In the genomic region with DNA sequence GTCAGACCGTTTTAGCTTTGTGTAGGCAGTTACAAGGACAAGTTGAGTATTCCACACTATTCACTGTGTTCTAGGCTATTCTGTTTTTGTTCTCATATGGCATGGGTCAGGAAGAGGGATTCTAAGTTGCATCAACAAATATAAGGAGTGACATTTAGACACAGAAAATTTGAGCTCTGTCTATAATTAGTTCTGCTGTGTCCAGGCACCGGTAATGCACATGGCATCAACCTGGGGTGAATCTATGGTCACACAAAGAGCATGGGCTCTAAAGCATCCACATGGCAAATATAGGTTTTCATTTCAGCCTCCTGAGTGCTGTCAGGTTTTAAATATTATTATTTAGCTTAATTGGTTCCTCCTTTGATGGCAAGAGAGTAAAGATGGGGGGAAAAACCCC, we compare ENCODE assay signal across 17 cellular contexts.
A peak's percentile ranks its signal among the peaks of the same experiment; 100 is the strongest.
DNase-seq lines count a peak whose midpoint lies in the region; ATAC-seq, FAIRE-seq and TF ChIP-seq lines count a peak whose summit lies in the region.
"Had no signal": no experiment of that assay in that cellular context is flagged by ENCODE, and none has a peak within 500 bp of the region (broad histone marks: within the 10 kb centered on the region; RNA-seq: fewer than 3 reads in every experiment).

No MANE protein-coding gene starts in this region.

- peak; percentile 70 for ATAC-seq in SK-N-SH treated with all-trans-retinoic acid at 6 μM for 48 hours
- ATAC-seq: CD8-positive, alpha-beta T cell; GM23338 had no signal

- CTCF ChIA-PET in SK-N-SH (lab: Yijun Ruan, JAX), result interaction anchor here (1.5 kb wide), 1 partner anchor 107 kb away, joined by 5 read pairs; no protein-coding TSS in a partner anchor

- no peak overlapping the region for H2AFZ ChIP-seq in SK-N-SH (ENCODE audit: low read depth)
- H2AFZ ChIP-seq: GM23338 had no signal

- H3K27me3 ChIP-seq in SK-N-SH (ENCODE audit: insufficient read depth), result no peaks in the 10 kb centered on the region
- H3K27me3 ChIP-seq: BLaER1 treated with 17β-estradiol and CSF1 and Interleukin-3, amounts not matched to agents 10 nM and 100 nM had no signal

- no peaks in the 10 kb centered on the region for H3K36me3 ChIP-seq in SK-N-SH (replicated peaks in 1 of 2; ENCODE audit: control insufficient read depth in 1 of 2, insufficient read depth in 2 of 2, low read length in 1 of 2)
- H3K36me3 ChIP-seq: BLaER1 treated with 17β-estradiol and CSF1 and Interleukin-3, amounts not matched to agents 10 nM and 100 nM had no signal

- no peaks in the 10 kb centered on the region for H4K20me1 ChIP-seq in SK-N-SH (ENCODE audit: insufficient read depth)
- H4K20me1 ChIP-seq: BLaER1 treated with 17β-estradiol and CSF1 and Interleukin-3, amounts not matched to agents 10 nM and 100 nM had no signal

- FAIRE-seq in HTR-8/SVneo (lab: Jason Lieb, UNC), result peak; percentile 54
- FAIRE-seq: H54 had no signal

- no peak for TF ChIP-seq EP300 in SK-N-SH (IDR thresholded peaks at IDR 0.05; ENCODE audit: borderline replicate concordance in 1 of 2, low read depth in 1 of 2, low read length in 1 of 2)

- no peaks in the 10 kb centered on the region for H3F3A ChIP-seq in SK-N-SH (replicated peaks; ENCODE audit: insufficient read depth)

- peak overlapping the region in 3 of 5 experiments; percentile 29 to 97 (median 39) for H3K27ac Mint-ChIP-seq in brain
- H3K27ac Mint-ChIP-seq in activated T-cell treated with anti-CD3 and anti-CD28 coated beads, Interleukin-2, amount 50 U/mL, for 24 hours, result no peak overlapping the region
- H3K27ac Mint-ChIP-seq: B cell; CD8-positive, alpha-beta T cell; GM23338 had no signal

- H3K79me2 ChIP-seq in SK-N-SH (ENCODE audit: insufficient read depth), result no peaks in the 10 kb centered on the region

- peaks cover 29% of the 10 kb centered on the region for H3K4me1 Mint-ChIP-seq in brain
- H3K4me1 Mint-ChIP-seq in activated T-cell treated with anti-CD3 and anti-CD28 coated beads, Interleukin-2, amount 50 U/mL, for 24 hours (ENCODE audit: low read depth), result no peaks in the 10 kb centered on the region
- H3K4me1 Mint-ChIP-seq: B cell, GM23338 had no signal

- H3K9me3 Mint-ChIP-seq in brain, result peaks cover 3 to 14% (median 5%) of the 10 kb centered on the region in 5 experiments
- peaks cover 5% of the 10 kb centered on the region for H3K9me3 Mint-ChIP-seq in activated T-cell treated with anti-CD3 and anti-CD28 coated beads, Interleukin-2, amount 50 U/mL, for 24 hours

- peaks cover 16% of the 10 kb centered on the region for H3K36me3 Mint-ChIP-seq in brain
- H3K36me3 Mint-ChIP-seq in activated T-cell treated with anti-CD3 and anti-CD28 coated beads, Interleukin-2, amount 50 U/mL, for 24 hours (ENCODE audit: low read depth), result no peaks in the 10 kb centered on the region
- H3K36me3 Mint-ChIP-seq: CD8-positive, alpha-beta T cell had no signal

- H3K9ac ChIP-seq in SK-N-SH, result no peak overlapping the region
- H3K9ac ChIP-seq: BLaER1 treated with 17β-estradiol and CSF1 and Interleukin-3, amounts not matched to agents 10 nM and 100 nM had no signal

- no peaks in the 10 kb centered on the region for H3K9me2 ChIP-seq in SK-N-SH

- H3K9me3 ChIP-seq in SK-N-SH, result no peaks in the 10 kb centered on the region

- H3K4me3 ChIP-seq in SK-N-SH (ENCODE audit: low read depth in 2 of 2, low read length in 1 of 2), result no peak overlapping the region
- H3K4me3 ChIP-seq: BLaER1 treated with 17β-estradiol and CSF1 and Interleukin-3, amounts not matched to agents 10 nM and 100 nM; GM23338 had no signal

- peaks cover 0 to 18% of the 10 kb centered on the region in 2 experiments; a peak in 2 of 4 replicates for H3K4me1 ChIP-seq in SK-N-SH (ENCODE audit: control insufficient read depth in 1 of 2, insufficient read depth in 2 of 2, low read depth in 1 of 2, low read length in 1 of 2)
- H3K4me1 ChIP-seq: BLaER1 treated with 17β-estradiol and CSF1 and Interleukin-3, amounts not matched to agents 10 nM and 100 nM had no signal

- H3K27ac ChIP-seq in SK-N-SH (ENCODE audit: low read depth in 2 of 2, low read length in 1 of 2), result peak overlapping the region in 1 of 2 experiments; percentile 58; a peak in 2 of 4 replicates
- H3K27ac ChIP-seq: BLaER1 treated with 17β-estradiol and CSF1 and Interleukin-3, amounts not matched to agents 10 nM and 100 nM had no signal

- POLR2A ChIA-PET in SK-N-SH (lab: Yijun Ruan, JAX), result interaction anchor here (0.9 kb wide), 1 partner anchor 104 kb away, joined by 4 read pairs; no protein-coding TSS in a partner anchor

- H3K27me3 Mint-ChIP-seq in brain, result peaks cover 4% of the 10 kb centered on the region
- no peaks in the 10 kb centered on the region for H3K27me3 Mint-ChIP-seq in activated T-cell treated with anti-CD3 and anti-CD28 coated beads, Interleukin-2, amount 50 U/mL, for 24 hours
- H3K27me3 Mint-ChIP-seq: B cell had no signal

- no peak for DNase-seq in SK-N-SH
- no peak for DNase-seq in HTR-8/SVneo (ENCODE audit: insufficient read length, low spot score)
- DNase-seq in retina, result peak; percentile 64
- DNase-seq in GM13976 (ENCODE audit: low spot score), result no peak
- no peak for DNase-seq in activated T-cell treated with anti-CD3 and anti-CD28 coated beads, Interleukin-2, amount 50 U/mL, for 24 hours
- DNase-seq: Calu3; CD8-positive, alpha-beta T cell; DMS79 treated with DMSO at 0.1 percent for 48 hours; GF-D8; HCEC 1CT; IMR-90 had no signal

- TF ChIP-seq CTCF in SK-N-SH (IDR thresholded peaks at IDR 0.05) (no peak), brain (conservative IDR thresholded peaks at IDR 0.05) (no peak), GM13976 (IDR thresholded peaks at IDR 0.05; ENCODE audit: borderline replicate concordance, control extremely low read depth, extremely low read depth, insufficient read depth, missing control alignments) (no peak)

- H3K4me2 ChIP-seq in SK-N-SH, result no peak overlapping the region
- H3K4me2 ChIP-seq: BLaER1 treated with 17β-estradiol and CSF1 and Interleukin-3, amounts not matched to agents 10 nM and 100 nM; GM23338 had no signal

- no peak for TF ChIP-seq RAD21 in SK-N-SH (IDR thresholded peaks at IDR 0.05; ENCODE audit: low read length)

- WGBS in SK-N-SH (ENCODE audit: low lambda C conversion rate), result 59% methylated on average over 2 of the region's 2 CpGs

- in situ Hi-C loops in GM13976 (cut with MboI; ENCODE audit: low sequenced_read_pairs, unreplicated experiment), result no loop called here

- H3K4me3 Mint-ChIP-seq in brain, result no peak overlapping the region
- no peak overlapping the region for H3K4me3 Mint-ChIP-seq in activated T-cell treated with anti-CD3 and anti-CD28 coated beads, Interleukin-2, amount 50 U/mL, for 24 hours
- H3K4me3 Mint-ChIP-seq: B cell; CD8-positive, alpha-beta T cell; GM23338 had no signal

TF ChIP-seq in SK-N-SH treated with all-trans-retinoic acid at 6 μM for 48 hours, 23 proteins besides CTCF, POLR2A, EP300 and RAD21 (continues in another document):
- TF ChIP-seq, protein P1, sequence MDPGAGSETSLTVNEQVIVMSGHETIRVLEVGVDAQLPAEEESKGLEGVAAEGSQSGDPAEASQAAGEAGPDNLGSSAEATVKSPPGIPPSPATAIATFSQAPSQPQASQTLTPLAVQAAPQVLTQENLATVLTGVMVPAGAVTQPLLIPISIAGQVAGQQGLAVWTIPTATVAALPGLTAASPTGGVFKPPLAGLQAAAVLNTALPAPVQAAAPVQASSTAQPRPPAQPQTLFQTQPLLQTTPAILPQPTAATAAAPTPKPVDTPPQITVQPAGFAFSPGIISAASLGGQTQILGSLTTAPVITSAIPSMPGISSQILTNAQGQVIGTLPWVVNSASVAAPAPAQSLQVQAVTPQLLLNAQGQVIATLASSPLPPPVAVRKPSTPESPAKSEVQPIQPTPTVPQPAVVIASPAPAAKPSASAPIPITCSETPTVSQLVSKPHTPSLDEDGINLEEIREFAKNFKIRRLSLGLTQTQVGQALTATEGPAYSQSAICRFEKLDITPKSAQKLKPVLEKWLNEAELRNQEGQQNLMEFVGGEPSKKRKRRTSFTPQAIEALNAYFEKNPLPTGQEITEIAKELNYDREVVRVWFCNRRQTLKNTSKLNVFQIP (CRISPR knock-in tag; IDR thresholded peaks at IDR 0.05; ENCODE audit: borderline replicate concordance, low read depth), result no peak
- no peak for TF ChIP-seq ZNF565 (CRISPR knock-in tag; conservative IDR thresholded peaks at IDR 0.05; ENCODE audit: low read depth)
- TF ChIP-seq RARB (CRISPR knock-in tag; IDR thresholded peaks at IDR 0.05), result no peak
- TF ChIP-seq GLIS3 (CRISPR knock-in tag; IDR thresholded peaks at IDR 0.05), result no peak
- no peak for TF ChIP-seq TCF4 (CRISPR knock-in tag; IDR thresholded peaks at IDR 0.05; ENCODE audit: borderline replicate concordance)
- TF ChIP-seq OSR1 (CRISPR knock-in tag; IDR thresholded peaks at IDR 0.05), result no peak
- TF ChIP-seq ARNTL (CRISPR knock-in tag; IDR thresholded peaks at IDR 0.05; ENCODE audit: borderline replicate concordance, low read depth), result no peak

TF ChIP-seq in SK-N-SH, 30 proteins besides CTCF, POLR2A, EP300 and RAD21:
- TF ChIP-seq RCOR1 (IDR thresholded peaks at IDR 0.05; ENCODE audit: low read length) (no peak), NFIC (IDR thresholded peaks at IDR 0.05; ENCODE audit: borderline replicate concordance) (no peak), SIN3A (IDR thresholded peaks at IDR 0.05; ENCODE audit: borderline replicate concordance, low read depth, low read length) (no peak), TEAD4 (IDR thresholded peaks at IDR 0.05; ENCODE audit: borderline replicate concordance, insufficient read depth) (no peak), GATA2 (CRISPR knock-in tag; IDR thresholded peaks at IDR 0.05) (no peak), MEF2A (IDR thresholded peaks at IDR 0.05; ENCODE audit: borderline replicate concordance, low read depth) (no peak), FOSL2 (IDR thresholded peaks at IDR 0.05; ENCODE audit: borderline replicate concordance, low read depth) (no peak), SMC3 (IDR thresholded peaks at IDR 0.05; ENCODE audit: low read depth, low read length) (no peak), TCF12 (IDR thresholded peaks at IDR 0.05) (no peak), FOXJ3 (CRISPR knock-in tag; IDR thresholded peaks at IDR 0.05) (no peak), YY1 (IDR thresholded peaks at IDR 0.05; ENCODE audit: low read depth) (no peak)
- TF ChIP-seq, protein P2, sequence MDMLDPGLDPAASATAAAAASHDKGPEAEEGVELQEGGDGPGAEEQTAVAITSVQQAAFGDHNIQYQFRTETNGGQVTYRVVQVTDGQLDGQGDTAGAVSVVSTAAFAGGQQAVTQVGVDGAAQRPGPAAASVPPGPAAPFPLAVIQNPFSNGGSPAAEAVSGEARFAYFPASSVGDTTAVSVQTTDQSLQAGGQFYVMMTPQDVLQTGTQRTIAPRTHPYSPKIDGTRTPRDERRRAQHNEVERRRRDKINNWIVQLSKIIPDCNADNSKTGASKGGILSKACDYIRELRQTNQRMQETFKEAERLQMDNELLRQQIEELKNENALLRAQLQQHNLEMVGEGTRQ (IDR thresholded peaks at IDR 0.05; ENCODE audit: borderline replicate concordance, low read depth, low read length), result no peak
